ENCODE assay signal across 18 cellular contexts in genomic region chr3:126017310-126017709, GRCh38. TPM values are rescaled to one million over a fixed set of nuclear protein-coding genes. Genes with fewer than 3 reads are reported as not detected.
DNase-seq lines count a peak whose midpoint lies in the region; TF ChIP-seq lines count a peak whose summit lies in the region.
"Had no signal": no experiment of that assay in that cellular context is flagged by ENCODE, and none has a peak within 500 bp of the region (broad histone marks: within the 10 kb centered on the region; RNA-seq: fewer than 3 reads in every experiment).

No MANE protein-coding gene starts in this region.

- no peak overlapping the region for H3K27ac ChIP-seq in esophagus muscularis mucosa (replicated peaks in 1 of 4)
- no peak overlapping the region for H3K27ac ChIP-seq in sigmoid colon
- H3K27ac ChIP-seq: BLaER1 had no signal

- no peak overlapping the region for H3K4me3 ChIP-seq in esophagus muscularis mucosa
- H3K4me3 ChIP-seq in sigmoid colon, result no peak overlapping the region
- H3K4me3 ChIP-seq: BLaER1, HAP-1 had no signal

- 93% methylated on average over 8 of the region's 11 CpGs for WGBS in esophagus muscularis mucosa
- WGBS in sigmoid colon, 2 donors, result 87 to 92% methylated on average over 11 of the region's 11 CpGs

- H3K27me3 ChIP-seq in esophagus muscularis mucosa (no peaks in the 10 kb centered on the region), sigmoid colon (no peaks in the 10 kb centered on the region)
- H3K27me3 ChIP-seq: BLaER1 had no signal

- no peak for TF ChIP-seq POLR2A in esophagus muscularis mucosa (IDR thresholded peaks at IDR 0.05; ENCODE audit: low read depth)
- TF ChIP-seq POLR2A in sigmoid colon (IDR thresholded peaks at IDR 0.05), result no peak

- peak; percentile 29 for DNase-seq in activated CD8-positive, alpha-beta memory T cell treated with anti-CD3 and anti-CD28 coated beads, Interleukin-2, amount 50 U/mL, for 48 hours
- no peak for DNase-seq in activated CD8-positive, alpha-beta memory T cell treated with anti-CD3 and anti-CD28 coated beads, Interleukin-2, amount 50 U/mL, for 4 hours
- DNase-seq in esophagus muscularis mucosa (ENCODE audit: extremely low spot score), result peak; percentile 68
- DNase-seq in sigmoid colon, result peak; percentile 57
- no peak for DNase-seq in OCI-M1 (lab: John Stamatoyannopoulos, UW)
- DNase-seq in dedifferentiated amniotic fluid mesenchymal stem cell (ENCODE audit: extremely low spot score), result no peak
- no peak for DNase-seq in NCI-H524 (lab: John Stamatoyannopoulos, UW)
- DNase-seq: 8988T; CD4-positive, alpha-beta memory T cell; DMS153; DMS79; GDM1; GOT3 had no signal

- TF ChIP-seq EP300 in esophagus muscularis mucosa (IDR thresholded peaks at IDR 0.05) (no peak), sigmoid colon (IDR thresholded peaks at IDR 0.05) (no peak)

- H3K9me3 ChIP-seq in esophagus muscularis mucosa, result no peaks in the 10 kb centered on the region
- H3K9me3 ChIP-seq in sigmoid colon, result no peaks in the 10 kb centered on the region
- H3K9me3 ChIP-seq: BLaER1, HAP-1 had no signal

- intact Hi-C loops in esophagus muscularis mucosa (cut with DNase I) (no loop called here), sigmoid colon (cut with DNase I) (no loop called here)

- TF ChIP-seq CTCF in esophagus muscularis mucosa (IDR thresholded peaks at IDR 0.05) (no peak), sigmoid colon (IDR thresholded peaks at IDR 0.05) (no peak)

- H3K4me1 ChIP-seq in esophagus muscularis mucosa, result peaks cover 0 to 4% (median 2%) of the 10 kb centered on the region in 4 donors
- H3K4me1 ChIP-seq in sigmoid colon, result peaks cover 0 to 30% (median 12%) of the 10 kb centered on the region in 4 donors
- H3K4me1 ChIP-seq: BLaER1 had no signal

- peaks cover 25 to 72% (median 44%) of the 10 kb centered on the region in 4 donors for H3K36me3 ChIP-seq in esophagus muscularis mucosa
- H3K36me3 ChIP-seq in sigmoid colon, result peaks cover 0 to 27% (median 0%) of the 10 kb centered on the region in 4 donors
- H3K36me3 ChIP-seq: HAP-1 had no signal

RNA-seq across cellular contexts. Expression of gene ROPN1B, which starts 48.3 kb away (rescaled TPM):
- under 1 TPM in 1 of 4 donors, not detected in 3; 0.52 TPM for total RNA-seq in esophagus muscularis mucosa
- 1 to 10 TPM in 1 of 4 donors, not detected in 3; 1.1 TPM for total RNA-seq in sigmoid colon
- polyA plus RNA-seq in sigmoid colon, result under 1 TPM in 1 of 3 donors, not detected in 2; 0.06 TPM
- total RNA-seq: A673; CD4-positive, alpha-beta memory T cell had no signal
- polyA plus RNA-seq: AG04450; CD14-positive monocyte; CD4-positive, alpha-beta memory T cell had no signal

Comparison
In these comparisons a context has a peak if more than half of its experiments do, and no peak if none do; other contexts are left out.
1. DNase-seq: peak in activated CD8-positive, alpha-beta memory T cell treated with anti-CD3 and anti-CD28 coated beads, Interleukin-2, amount 50 U/mL, for 48 hours (single experiment), esophagus muscularis mucosa (single experiment) and sigmoid colon (single experiment); none in activated CD8-positive, alpha-beta memory T cell treated with anti-CD3 and anti-CD28 coated beads, Interleukin-2, amount 50 U/mL, for 4 hours (single experiment), OCI-M1 (single experiment), dedifferentiated amniotic fluid mesenchymal stem cell (single experiment) and NCI-H524 (0 of 2).